Comparison of ENCODE assay signal across 8 cellular contexts in genomic region chr19:48745208-48745995, GRCh38. TPM values are rescaled to one million over a fixed set of nuclear protein-coding genes. Genes with fewer than 3 reads are reported as not detected.
A peak's percentile ranks its signal among the peaks of the same experiment; 100 is the strongest.
DNase-seq lines count a peak whose midpoint lies in the region; ATAC-seq and TF ChIP-seq lines count a peak whose summit lies in the region.
"Had no signal": no experiment of that assay in that cellular context is flagged by ENCODE, and none has a peak within 500 bp of the region (broad histone marks: within the 10 kb centered on the region; RNA-seq: fewer than 3 reads in every experiment).

No MANE protein-coding gene starts in this region.

- H3K36me3 Mint-ChIP-seq in T-helper 17 cell (ENCODE audit: low read depth) = no peaks in the 10 kb centered on the region
- no peaks in the 10 kb centered on the region for H3K36me3 Mint-ChIP-seq in central memory CD8-positive, alpha-beta T cell (ENCODE audit: insufficient read depth)

- no peaks in the 10 kb centered on the region for H3K9me3 ChIP-seq in T-helper 17 cell (ENCODE audit: control insufficient read depth, low read length, poor library complexity, severe bottlenecking)
- H3K9me3 ChIP-seq in thyroid gland = no peaks in the 10 kb centered on the region
- H3K9me3 ChIP-seq: SJSA1 had no signal

- peak; percentile 68 for DNase-seq in GM10248 (ENCODE audit: extremely low spot score)
- peak; percentile 89 for DNase-seq in NB4 (ENCODE audit: low read depth)
- peak in 1 of 3 donors; percentile 43 for DNase-seq in T-helper 17 cell
- no peak for DNase-seq in central memory CD8-positive, alpha-beta T cell (ENCODE audit: low spot score in 2 of 2)
- DNase-seq in lung microvascular endothelial cell (ENCODE audit: low read depth in 2 of 2) = peak; percentile 69 to 79
- peak; percentile 46 to 56 for DNase-seq in thyroid gland
- DNase-seq in GM19240 (ENCODE audit: insufficient read length, low spot score) = no peak

- POLR2A ChIA-PET in GM10248 (lab: Yijun Ruan, JAX) = no interaction called here

- H3K36me3 ChIP-seq in thyroid gland = no peaks in the 10 kb centered on the region
- H3K36me3 ChIP-seq: SJSA1 had no signal

- intact Hi-C loops in thyroid gland (cut with DNase I) = no loop called here

- no peak overlapping the region for H3K27ac Mint-ChIP-seq in T-helper 17 cell
- H3K27ac Mint-ChIP-seq in central memory CD8-positive, alpha-beta T cell (ENCODE audit: low read depth) = no peak overlapping the region

- H3K9me3 Mint-ChIP-seq in central memory CD8-positive, alpha-beta T cell = no peaks in the 10 kb centered on the region

- CTCF ChIA-PET in GM10248 (lab: Yijun Ruan, JAX) = interaction anchor here (1.2 to 1.9 kb wide), 2 partner anchors 70 to 99 kb away, joined by 3 to 6 read pairs; partner anchors contain the start of gene CA11

- TF ChIP-seq POLR2A in NB4 (IDR thresholded peaks at IDR 0.05; ENCODE audit: extremely low read depth, insufficient read length) (no peak), thyroid gland (IDR thresholded peaks at IDR 0.05) (no peak)

- peaks cover 9% of the 10 kb centered on the region for H3K4me1 Mint-ChIP-seq in T-helper 17 cell
- peaks cover 17% of the 10 kb centered on the region for H3K4me1 Mint-ChIP-seq in central memory CD8-positive, alpha-beta T cell

- no peak overlapping the region for H3K4me3 Mint-ChIP-seq in T-helper 17 cell
- no peak overlapping the region for H3K4me3 Mint-ChIP-seq in central memory CD8-positive, alpha-beta T cell

- peak; percentile 84 for ATAC-seq in T-helper 17 cell
- peak; percentile 78 for ATAC-seq in central memory CD8-positive, alpha-beta T cell (replicated peaks; ENCODE audit: extremely low read depth, poor library complexity, severe bottlenecking)

- no peak overlapping the region for H3K4me3 ChIP-seq in NB4 (ENCODE audit: low read depth, low read length)
- no peak overlapping the region for H3K4me3 ChIP-seq in thyroid gland (replicated peaks in 1 of 3)
- H3K4me3 ChIP-seq: SJSA1 had no signal

- peaks cover 10 to 21% of the 10 kb centered on the region in 2 donors for H3K4me1 ChIP-seq in thyroid gland
- H3K4me1 ChIP-seq: SJSA1 had no signal

- no peak for TF ChIP-seq CTCF in GM10248 (IDR thresholded peaks at IDR 0.05; ENCODE audit: control extremely low read depth, extremely low read depth, low read depth, missing control alignments)
- no peak for TF ChIP-seq CTCF in NB4 (IDR thresholded peaks at IDR 0.05; ENCODE audit: low read depth, low read length)
- TF ChIP-seq CTCF in thyroid gland (IDR thresholded peaks at IDR 0.05) = no peak

- no peaks in the 10 kb centered on the region for H3K27me3 Mint-ChIP-seq in T-helper 17 cell
- H3K27me3 Mint-ChIP-seq in central memory CD8-positive, alpha-beta T cell = peaks cover 14% of the 10 kb centered on the region

- no peak overlapping the region for H3K27ac ChIP-seq in thyroid gland
- H3K27ac ChIP-seq: SJSA1 had no signal

- 22 to 28% methylated on average over 33 of the region's 33 CpGs for WGBS in thyroid gland, 2 donors

- no peaks in the 10 kb centered on the region for H3K27me3 ChIP-seq in thyroid gland
- H3K27me3 ChIP-seq: SJSA1 had no signal

RNA-seq across cellular contexts. Expression of gene IZUMO1, which starts 1.3 kb away (rescaled TPM):
- not detected for total RNA-seq in T-helper 17 cell
- total RNA-seq in lung microvascular endothelial cell = 0.20 and 0.22 TPM in 2 replicates
- total RNA-seq in thyroid gland = 1 to 10 TPM in 2 of 4 donors, not detected in 2; 1.1 TPM
- total RNA-seq: SJSA1 had no signal

RNA-seq across cellular contexts. Expression of gene RASIP1, which starts 5.0 kb away (rescaled TPM):
- total RNA-seq in T-helper 17 cell (under 1 TPM; 0.10 to 0.12 TPM), lung microvascular endothelial cell (51.4 and 74.0 TPM in 2 replicates), thyroid gland (10 to 100 TPM in 2 of 4 donors, 1 to 10 TPM in 2; 9.7 to 25.8 (median 14.0) TPM)

RNA-seq across cellular contexts. Expression of gene FUT1, which starts 7.0 kb away (rescaled TPM):
- total RNA-seq in T-helper 17 cell (under 1 TPM; 0.07 to 0.16 TPM), lung microvascular endothelial cell (4.8 and 8.3 TPM in 2 replicates), thyroid gland (1 to 10 TPM; 1.7 to 3.0 (median 2.0) TPM)
- total RNA-seq: SJSA1 had no signal

RNA-seq across cellular contexts. Expression of gene FGF21, which starts 9.9 kb away (rescaled TPM):
- total RNA-seq in T-helper 17 cell (not detected), lung microvascular endothelial cell (under 0.01 TPM in 1 of 2 replicates, not detected in the other), thyroid gland (not detected)
- total RNA-seq: SJSA1 had no signal

RNA-seq across cellular contexts. Expression of gene MAMSTR, which starts 25.9 kb away (rescaled TPM):
- total RNA-seq in T-helper 17 cell (under 1 TPM; 0.42 to 0.60 TPM), lung microvascular endothelial cell (under 0.01 and 0.22 TPM in 2 replicates), thyroid gland (under 1 TPM in 3 of 4 donors, not detected in 1; 0.29 to 0.67 (median 0.54) TPM)

Comparison
In these comparisons a context has a peak if more than half of its experiments do, and no peak if none do; other contexts are left out.
1. DNase-seq: peak in GM10248 (single experiment), NB4 (single experiment), lung microvascular endothelial cell (2 of 2) and thyroid gland (2 of 2); none in central memory CD8-positive, alpha-beta T cell (0 of 2) and GM19240 (single experiment).
2. RNA of gene RASIP1, which starts 5.0 kb away (total RNA-seq): 51.4 to 74.0 TPM in lung microvascular endothelial cell and 9.7 to 25.8 TPM in thyroid gland; 0.10 to 0.12 TPM in T-helper 17 cell; every median in the first group is over 4 times any median in the second.